Comparison of ENCODE assay signal across 2 cellular contexts in genomic region chr4:76783836-76784235, GRCh38.
TF ChIP-seq lines count a peak whose summit lies in the region.

No MANE protein-coding gene starts in this region.

TF ChIP-seq in SK-N-SH, 30 proteins besides CTCF, POLR2A, EP300 and RAD21 (continued from another document):
- TF ChIP-seq REST (IDR thresholded peaks at IDR 0.05; ENCODE audit: low read depth, low read length) = no peak

TF ChIP-seq in SK-N-SH treated with all-trans-retinoic acid at 6 μM for 48 hours, 23 proteins besides CTCF, POLR2A, EP300 and RAD21 (continued from another document):
- TF ChIP-seq, protein P1, sequence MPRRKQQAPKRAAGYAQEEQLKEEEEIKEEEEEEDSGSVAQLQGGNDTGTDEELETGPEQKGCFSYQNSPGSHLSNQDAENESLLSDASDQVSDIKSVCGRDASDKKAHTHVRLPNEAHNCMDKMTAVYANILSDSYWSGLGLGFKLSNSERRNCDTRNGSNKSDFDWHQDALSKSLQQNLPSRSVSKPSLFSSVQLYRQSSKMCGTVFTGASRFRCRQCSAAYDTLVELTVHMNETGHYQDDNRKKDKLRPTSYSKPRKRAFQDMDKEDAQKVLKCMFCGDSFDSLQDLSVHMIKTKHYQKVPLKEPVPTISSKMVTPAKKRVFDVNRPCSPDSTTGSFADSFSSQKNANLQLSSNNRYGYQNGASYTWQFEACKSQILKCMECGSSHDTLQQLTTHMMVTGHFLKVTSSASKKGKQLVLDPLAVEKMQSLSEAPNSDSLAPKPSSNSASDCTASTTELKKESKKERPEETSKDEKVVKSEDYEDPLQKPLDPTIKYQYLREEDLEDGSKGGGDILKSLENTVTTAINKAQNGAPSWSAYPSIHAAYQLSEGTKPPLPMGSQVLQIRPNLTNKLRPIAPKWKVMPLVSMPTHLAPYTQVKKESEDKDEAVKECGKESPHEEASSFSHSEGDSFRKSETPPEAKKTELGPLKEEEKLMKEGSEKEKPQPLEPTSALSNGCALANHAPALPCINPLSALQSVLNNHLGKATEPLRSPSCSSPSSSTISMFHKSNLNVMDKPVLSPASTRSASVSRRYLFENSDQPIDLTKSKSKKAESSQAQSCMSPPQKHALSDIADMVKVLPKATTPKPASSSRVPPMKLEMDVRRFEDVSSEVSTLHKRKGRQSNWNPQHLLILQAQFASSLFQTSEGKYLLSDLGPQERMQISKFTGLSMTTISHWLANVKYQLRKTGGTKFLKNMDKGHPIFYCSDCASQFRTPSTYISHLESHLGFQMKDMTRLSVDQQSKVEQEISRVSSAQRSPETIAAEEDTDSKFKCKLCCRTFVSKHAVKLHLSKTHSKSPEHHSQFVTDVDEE (CRISPR knock-in tag; IDR thresholded peaks at IDR 0.05) = no peak
- TF ChIP-seq CSDC2 (CRISPR knock-in tag; IDR thresholded peaks at IDR 0.05) = no peak
- TF ChIP-seq, protein P2, sequence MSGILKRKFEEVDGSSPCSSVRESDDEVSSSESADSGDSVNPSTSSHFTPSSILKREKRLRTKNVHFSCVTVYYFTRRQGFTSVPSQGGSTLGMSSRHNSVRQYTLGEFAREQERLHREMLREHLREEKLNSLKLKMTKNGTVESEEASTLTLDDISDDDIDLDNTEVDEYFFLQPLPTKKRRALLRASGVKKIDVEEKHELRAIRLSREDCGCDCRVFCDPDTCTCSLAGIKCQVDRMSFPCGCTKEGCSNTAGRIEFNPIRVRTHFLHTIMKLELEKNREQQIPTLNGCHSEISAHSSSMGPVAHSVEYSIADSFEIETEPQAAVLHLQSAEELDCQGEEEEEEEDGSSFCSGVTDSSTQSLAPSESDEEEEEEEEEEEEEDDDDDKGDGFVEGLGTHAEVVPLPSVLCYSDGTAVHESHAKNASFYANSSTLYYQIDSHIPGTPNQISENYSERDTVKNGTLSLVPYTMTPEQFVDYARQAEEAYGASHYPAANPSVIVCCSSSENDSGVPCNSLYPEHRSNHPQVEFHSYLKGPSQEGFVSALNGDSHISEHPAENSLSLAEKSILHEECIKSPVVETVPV (CRISPR knock-in tag; IDR thresholded peaks at IDR 0.05) = no peak
- TF ChIP-seq PPARA (CRISPR knock-in tag; IDR thresholded peaks at IDR 0.05; ENCODE audit: borderline replicate concordance) = no peak
- TF ChIP-seq ZNF565 (CRISPR knock-in tag; conservative IDR thresholded peaks at IDR 0.05; ENCODE audit: low read depth) = no peak
- TF ChIP-seq ZNF8 (CRISPR knock-in tag; IDR thresholded peaks at IDR 0.05) = no peak
- no peak for TF ChIP-seq CREB5 (CRISPR knock-in tag; IDR thresholded peaks at IDR 0.05; ENCODE audit: low read depth)
- no peak for TF ChIP-seq ZC3H10 (CRISPR knock-in tag; IDR thresholded peaks at IDR 0.05)
